In genomic region chr14:73725116-73726024, GRCh38 we compare ENCODE assay signal across 7 cellular contexts. TPM values are rescaled to one million over a fixed set of nuclear protein-coding genes. Genes with fewer than 3 reads are reported as not detected.
DNase-seq lines count a peak whose midpoint lies in the region; ATAC-seq and TF ChIP-seq lines count a peak whose summit lies in the region.

No MANE protein-coding gene starts in this region.

- H3K36me3 ChIP-seq in HEK293 (ENCODE audit: control insufficient read depth in 2 of 2, insufficient read depth in 1 of 2, low read length in 2 of 2): peaks cover 29 to 99% of the 10 kb centered on the region in 2 experiments

- TF ChIP-seq CTCF in HEK293 (tag by site-specific recombination; IDR thresholded peaks at IDR 0.05): no peak
- TF ChIP-seq CTCF in activated B cell treated with CpG ODN at 0.5 μM for 24 hours (IDR thresholded peaks at IDR 0.05): no peak
- TF ChIP-seq CTCF in glutamatergic neuron (IDR thresholded peaks at IDR 0.05; ENCODE audit: partially characterized antibody, unreplicated experiment): no peak

- ATAC-seq in activated B cell treated with CpG ODN at 0.5 μM for 24 hours (ENCODE audit: low read depth) (no peak), GM21786 (IDR thresholded peaks at IDR 0.05; ENCODE audit: unreplicated experiment) (no peak)
- no peak for ATAC-seq in stimulated activated naive CD8-positive, alpha-beta T cell treated with anti-CD3 and anti-CD28 coated beads, Interleukin-15, amount 100 ng/mL, for 72 hours

- no peaks in the 10 kb centered on the region for H3K27me3 Mint-ChIP-seq in activated B cell treated with CpG ODN at 0.5 μM for 24 hours
- H3K27me3 Mint-ChIP-seq in glutamatergic neuron (ENCODE audit: unreplicated experiment): peaks cover 2% of the 10 kb centered on the region
- H3K27me3 Mint-ChIP-seq in stimulated activated naive CD8-positive, alpha-beta T cell treated with anti-CD3 and anti-CD28 coated beads, Interleukin-15, amount 100 ng/mL, for 72 hours: no peaks in the 10 kb centered on the region

- peaks cover 93% of the 10 kb centered on the region for H3K36me3 Mint-ChIP-seq in activated B cell treated with CpG ODN at 0.5 μM for 24 hours (ENCODE audit: low read depth)
- H3K36me3 Mint-ChIP-seq in glutamatergic neuron (ENCODE audit: unreplicated experiment): no peaks in the 10 kb centered on the region

- intact Hi-C loops in activated B cell treated with CpG ODN at 0.5 μM for 24 hours (cut with micrococcal nuclease): loop anchor here (5.0 kb wide), 2 partner anchors 162 to 227 kb away; partner anchors contain the start of genes COQ6, FAM161B and ZNF410

- no peak for DNase-seq in activated B cell treated with CpG ODN at 0.5 μM for 24 hours
- no peak for DNase-seq in glutamatergic neuron
- DNase-seq in stimulated activated naive CD8-positive, alpha-beta T cell treated with anti-CD3 and anti-CD28 coated beads, Interleukin-15, amount 100 ng/mL, for 72 hours: no peak
- no peak for DNase-seq in AG20443 (ENCODE audit: low spot score)
- DNase-seq in HT-29 (ENCODE audit: low spot score): no peak

- H3K4me3 ChIP-seq in HEK293 (ENCODE audit: low read depth, low read length): no peak overlapping the region

- no peak overlapping the region for H3K27ac ChIP-seq in HEK293 (ENCODE audit: extremely low read depth, low read depth, low read length)

- 0 out of 2 replicates have a peak, but pooled peaks cover 3% of the 10 kb centered on the region for H3K4me1 ChIP-seq in HEK293 (ENCODE audit: control insufficient read depth, insufficient read depth, low read length)

- peaks cover 12% of the 10 kb centered on the region for H3K4me1 Mint-ChIP-seq in activated B cell treated with CpG ODN at 0.5 μM for 24 hours
- peaks cover 26% of the 10 kb centered on the region for H3K4me1 Mint-ChIP-seq in glutamatergic neuron (ENCODE audit: low read depth, unreplicated experiment)
- peaks cover 40% of the 10 kb centered on the region for H3K4me1 Mint-ChIP-seq in stimulated activated naive CD8-positive, alpha-beta T cell treated with anti-CD3 and anti-CD28 coated beads, Interleukin-15, amount 100 ng/mL, for 72 hours

- CTCF ChIA-PET in HEK293 (lab: Yijun Ruan, JAX) (interaction anchor here (0.6 kb wide), 1 partner anchor 9 kb away, joined by 3 read pairs; no protein-coding TSS in a partner anchor), activated B cell treated with CpG ODN at 0.5 μM for 24 hours (lab: Charles Lee) (interaction anchor here (1.3 kb wide), 1 partner anchor 52 kb away, joined by 3 read pairs; no protein-coding TSS in a partner anchor)

- no peaks in the 10 kb centered on the region for H3K9me3 Mint-ChIP-seq in activated B cell treated with CpG ODN at 0.5 μM for 24 hours
- no peaks in the 10 kb centered on the region for H3K9me3 Mint-ChIP-seq in glutamatergic neuron (ENCODE audit: unreplicated experiment)
- H3K9me3 Mint-ChIP-seq in stimulated activated naive CD8-positive, alpha-beta T cell treated with anti-CD3 and anti-CD28 coated beads, Interleukin-15, amount 100 ng/mL, for 72 hours: no peaks in the 10 kb centered on the region

- POLR2A ChIA-PET in HEK293 (lab: Yijun Ruan, JAX): no interaction called here
- POLR2A ChIA-PET in activated B cell treated with CpG ODN at 0.5 μM for 24 hours (lab: Charles Lee): interaction anchor here (1.1 to 1.7 kb wide), 2 partner anchors 12 to 127 kb away, joined by 3 read pairs; no protein-coding TSS in a partner anchor

- no peaks in the 10 kb centered on the region for H3K9me3 ChIP-seq in HEK293 (ENCODE audit: control insufficient read depth, insufficient read depth, low read depth, low read length)

- H3K4me3 Mint-ChIP-seq in activated B cell treated with CpG ODN at 0.5 μM for 24 hours: no peak overlapping the region
- peak overlapping the region; percentile 23 for H3K4me3 Mint-ChIP-seq in glutamatergic neuron (ENCODE audit: unreplicated experiment)
- no peak overlapping the region for H3K4me3 Mint-ChIP-seq in stimulated activated naive CD8-positive, alpha-beta T cell treated with anti-CD3 and anti-CD28 coated beads, Interleukin-15, amount 100 ng/mL, for 72 hours

- H3K27ac Mint-ChIP-seq in activated B cell treated with CpG ODN at 0.5 μM for 24 hours (peak overlapping the region; percentile 63), glutamatergic neuron (ENCODE audit: unreplicated experiment) (no peak overlapping the region)
- H3K27ac Mint-ChIP-seq in stimulated activated naive CD8-positive, alpha-beta T cell treated with anti-CD3 and anti-CD28 coated beads, Interleukin-15, amount 100 ng/mL, for 72 hours: peak overlapping the region; percentile 72 to 93

TF ChIP-seq in HEK293, 187 proteins besides CTCF, POLR2A, EP300 and RAD21 (continues in another document):
- no peak for TF ChIP-seq ZNF366 (tag by site-specific recombination; conservative IDR thresholded peaks at IDR 0.05)
- TF ChIP-seq AEBP2 (tag by site-specific recombination; IDR thresholded peaks at IDR 0.05; ENCODE audit: borderline replicate concordance): no peak
- no peak for TF ChIP-seq ZFP37 (tag by site-specific recombination; IDR thresholded peaks at IDR 0.05)
- no peak for TF ChIP-seq ZSCAN30 (tag by site-specific recombination; IDR thresholded peaks at IDR 0.05)
- no peak for TF ChIP-seq ZNF600 (tag by site-specific recombination; IDR thresholded peaks at IDR 0.05)
- TF ChIP-seq ZNF157 (tag by site-specific recombination; IDR thresholded peaks at IDR 0.05): no peak
- TF ChIP-seq ZNF16 (tag by site-specific recombination; IDR thresholded peaks at IDR 0.05; ENCODE audit: low read depth): no peak
- TF ChIP-seq ZNF561 (tag by site-specific recombination; IDR thresholded peaks at IDR 0.05; ENCODE audit: borderline replicate concordance): no peak
- no peak for TF ChIP-seq ZNF621 (tag by site-specific recombination; IDR thresholded peaks at IDR 0.05)
- no peak for TF ChIP-seq ZNF211 (tag by site-specific recombination; IDR thresholded peaks at IDR 0.05; ENCODE audit: low read depth)
- TF ChIP-seq GLIS1 (tag by site-specific recombination; IDR thresholded peaks at IDR 0.05): peak; percentile 86
- TF ChIP-seq ZNF391 (tag by site-specific recombination; IDR thresholded peaks at IDR 0.05; ENCODE audit: borderline replicate concordance, low read depth): no peak
- TF ChIP-seq ZBTB21 (tag by site-specific recombination; IDR thresholded peaks at IDR 0.05): no peak
- peak; percentile 86 for TF ChIP-seq ZFHX2 (tag by site-specific recombination; conservative IDR thresholded peaks at IDR 0.05)
- TF ChIP-seq MZF1 (tag by site-specific recombination; IDR thresholded peaks at IDR 0.05; ENCODE audit: borderline replicate concordance): no peak
- TF ChIP-seq ZNF248 (tag by site-specific recombination; IDR thresholded peaks at IDR 0.05): no peak
- TF ChIP-seq ZNF677 (tag by site-specific recombination; IDR thresholded peaks at IDR 0.05): no peak
- no peak for TF ChIP-seq ZNF148 (tag by site-specific recombination; IDR thresholded peaks at IDR 0.05; ENCODE audit: borderline replicate concordance)
- peak; percentile 70 for TF ChIP-seq ZIC2 (tag by site-specific recombination; IDR thresholded peaks at IDR 0.05)
- peak; percentile 50; the same call in 1 of the 2 replicates for TF ChIP-seq EGR2 (tag by site-specific recombination; IDR thresholded peaks at IDR 0.05; ENCODE audit: low read depth)
- no peak for TF ChIP-seq ZNF571 (tag by site-specific recombination; IDR thresholded peaks at IDR 0.05)
- TF ChIP-seq ZBTB48 (tag by site-specific recombination; IDR thresholded peaks at IDR 0.05): no peak
- no peak for TF ChIP-seq ZNF692 (tag by site-specific recombination; IDR thresholded peaks at IDR 0.05)

RNA-seq across cellular contexts. Expression of gene PNMA1, which starts 11.2 kb away (rescaled TPM):
- 19.9 and 22.2 TPM in 2 replicates for total RNA-seq in activated B cell treated with CpG ODN at 0.5 μM for 24 hours
- total RNA-seq in glutamatergic neuron (ENCODE audit: unreplicated experiment): 145 TPM
- 6.3 and 7.5 TPM in 2 replicates for total RNA-seq in HT-29 (2014; rRNA removed; shearing (Covaris generic))
